Comparison of ENCODE assay signal across 19 cellular contexts in the genomic region with DNA sequence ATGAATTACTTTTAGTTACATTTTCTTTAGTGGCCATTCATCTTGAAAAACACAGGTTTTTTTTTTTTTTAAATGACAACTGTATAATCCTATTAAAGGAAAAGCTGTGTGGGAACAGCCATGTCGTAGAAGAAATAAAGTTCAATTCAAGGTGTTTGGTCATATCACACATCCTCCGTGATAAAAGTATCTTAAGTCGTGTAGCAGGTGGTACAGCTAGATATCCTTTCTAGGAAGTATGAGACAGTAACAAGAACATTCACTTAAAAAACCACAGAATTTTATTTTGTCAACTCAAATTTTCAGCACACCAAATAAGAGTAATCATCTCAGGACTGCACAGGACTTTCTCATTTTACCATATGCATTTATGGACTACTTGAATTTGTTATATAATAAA. TPM values are rescaled to one million over a fixed set of nuclear protein-coding genes. Genes with fewer than 3 reads are reported as not detected.
A peak's percentile ranks its signal among the peaks of the same experiment; 100 is the strongest.
DNase-seq lines count a peak whose midpoint lies in the region; ATAC-seq, FAIRE-seq and TF ChIP-seq lines count a peak whose summit lies in the region.
"Had no signal": no experiment of that assay in that cellular context is flagged by ENCODE, and none has a peak within 500 bp of the region (broad histone marks: within the 10 kb centered on the region; RNA-seq: fewer than 3 reads in every experiment).

No MANE protein-coding gene starts in this region.

- H2AFZ ChIP-seq in DND-41 (ENCODE audit: low read depth, low read length) (no peak overlapping the region), K562 (ENCODE audit: low read depth, low read length) (no peak overlapping the region)
- H2AFZ ChIP-seq: GM23248 had no signal

- no peak for TF ChIP-seq RAD21 in K562 (CRISPR knock-in tag; conservative IDR thresholded peaks at IDR 0.05 in 1 of 2, IDR thresholded peaks at IDR 0.05 in 1 of 2)

- H3K4me2 ChIP-seq in DND-41 (ENCODE audit: insufficient read depth, low read length): no peak overlapping the region
- no peak overlapping the region for H3K4me2 ChIP-seq in K562 (ENCODE audit: insufficient read depth, low read length)

- POLR2A ChIA-PET in K562 (lab: Yijun Ruan, JAX): no interaction called here

- intact Hi-C loops in K562 (cut with micrococcal nuclease) (no loop called here), testis (cut with DNase I; ENCODE audit: low total_unique reads) (no loop called here)

- CTCF ChIA-PET in K562 (lab: Yijun Ruan, JAX; ENCODE audit: low intra/inter-chr PET ratio): no interaction called here

- ATAC-seq in DND-41 (ENCODE audit: insufficient read depth, low read depth) (peak; percentile 80), K562 (no peak), GM21619 (IDR thresholded peaks at IDR 0.05; ENCODE audit: unreplicated experiment) (no peak)
- ATAC-seq: CD8-positive, alpha-beta T cell had no signal

- H3K4me3 ChIP-seq in DND-41 (ENCODE audit: low read depth in 1 of 2, low read length in 2 of 2) (no peak overlapping the region), K562 (no peak overlapping the region), testis (no peak overlapping the region)
- H3K4me3 ChIP-seq: GM23248 had no signal

- H3K36me3 ChIP-seq in DND-41 (ENCODE audit: insufficient read depth, low read length): no peaks in the 10 kb centered on the region
- no peaks in the 10 kb centered on the region for H3K36me3 ChIP-seq in K562 (ENCODE audit: control insufficient read depth, insufficient read depth, low read length)
- no peaks in the 10 kb centered on the region for H3K36me3 ChIP-seq in testis (ENCODE audit: low read depth, missing control alignments)

- H3K4me1 ChIP-seq in DND-41 (ENCODE audit: insufficient read depth, low read length) (peaks cover 18% of the 10 kb centered on the region), K562 (replicated peaks in 1 of 2; ENCODE audit: control insufficient read depth in 2 of 2, insufficient read depth in 2 of 2, low read length in 2 of 2) (no peaks in the 10 kb centered on the region), testis (peaks cover 9% of the 10 kb centered on the region)

- H3K27ac ChIP-seq in DND-41 (ENCODE audit: low read length) (no peak overlapping the region), K562 (ENCODE audit: extremely low read depth, low read depth, low read length) (no peak overlapping the region), testis (peak overlapping the region; percentile 40 to 73)
- H3K27ac ChIP-seq: GM23248 had no signal

- no TSS peak for BruUV-seq in K562 (replicated peaks; lab: Mats Ljungman, UMichigan)

- no peaks in the 10 kb centered on the region for H3K27me3 ChIP-seq in DND-41 (ENCODE audit: insufficient read depth, low read length, poor library complexity)
- peaks cover 0 to under 1% of the 10 kb centered on the region in 2 experiments; a peak in 1 of 5 replicates for H3K27me3 ChIP-seq in K562 (ENCODE audit: control insufficient read depth in 2 of 2, insufficient read depth in 2 of 2, low read length in 2 of 2)
- no peaks in the 10 kb centered on the region for H3K27me3 ChIP-seq in testis

- H3K79me2 ChIP-seq in DND-41 (ENCODE audit: insufficient read depth, low read length) (no peaks in the 10 kb centered on the region), K562 (ENCODE audit: control insufficient read depth, insufficient read depth, low read length) (no peaks in the 10 kb centered on the region)

- no peak overlapping the region for H3K9ac ChIP-seq in DND-41 (ENCODE audit: low read depth, low read length)
- H3K9ac ChIP-seq in K562 (ENCODE audit: insufficient read depth in 1 of 2, low read depth in 2 of 2, low read length in 2 of 2): no peak overlapping the region
- H3K9ac ChIP-seq: GM23248 had no signal

- 0% methylated on average over 3 of the region's 3 CpGs for WGBS in K562 (ENCODE audit: insufficient coverage, low coverage, missing lambda C conversion rate)
- 74 to 76% methylated on average over 3 of the region's 3 CpGs for WGBS in testis, 2 donors

- H3K9me3 ChIP-seq in DND-41 (ENCODE audit: insufficient read depth, low read length, severe bottlenecking): no peaks in the 10 kb centered on the region
- no peaks in the 10 kb centered on the region for H3K9me3 ChIP-seq in K562 (replicated peaks; ENCODE audit: control insufficient read depth, insufficient read depth, low read depth, low read length)
- no peaks in the 10 kb centered on the region for H3K9me3 ChIP-seq in testis

- in situ Hi-C loops in K562 (cut with MboI): no loop called here

- H4K20me1 ChIP-seq in DND-41 (ENCODE audit: insufficient read depth, low read length) (no peaks in the 10 kb centered on the region), K562 (replicated peaks; ENCODE audit: control insufficient read depth, insufficient read depth, low read length) (no peaks in the 10 kb centered on the region)

- TF ChIP-seq POLR2A in K562 (conservative IDR thresholded peaks at IDR 0.05) (no peak), testis (IDR thresholded peaks at IDR 0.05) (no peak)

- DNase-seq in DND-41 (no peak), OCI-M1 (lab: John Stamatoyannopoulos, UW) (peak; percentile 39), K562 (ENCODE audit: extremely low read depth in 1 of 4, low spot score in 3 of 4) (no peak), testis (no peak), COLO668 (lab: John Stamatoyannopoulos, UW; ENCODE audit: unreplicated experiment) (no peak)
- DNase-seq in activated CD4-positive, alpha-beta T cell treated with anti-CD3 and anti-CD28 coated beads for 1 hour: no peak
- DNase-seq: C1 segment of cervical spinal cord; CD8-positive, alpha-beta T cell; DMS 273 treated with DMSO at 0.1 percent for 48 hours; DMS79; GF-D8; GM23248; H7; HCEC 1CT had no signal

- FAIRE-seq in K562 (lab: Jason Lieb, UNC): no peak
- FAIRE-seq: D721Med, GM12891, GM18507, H1 had no signal

- TF ChIP-seq CTCF in DND-41 (IDR thresholded peaks at IDR 0.05; ENCODE audit: borderline replicate concordance, extremely low read depth, low read length, poor library complexity, severe bottlenecking): no peak
- TF ChIP-seq CTCF in K562 (IDR thresholded peaks at IDR 0.05 in 2 of 3, conservative IDR thresholded peaks at IDR 0.05 in 1 of 3; ENCODE audit: insufficient read depth in 2 of 3, low read depth in 1 of 3, low read length in 3 of 3): no peak
- TF ChIP-seq CTCF in testis (IDR thresholded peaks at IDR 0.05): no peak

- TF ChIP-seq EP300 in K562 (IDR thresholded peaks at IDR 0.05; ENCODE audit: low read length): no peak

- no peaks in the 10 kb centered on the region for H3K9me1 ChIP-seq in K562 (ENCODE audit: control insufficient read depth, insufficient read depth, low read length)

TF ChIP-seq in K562, 482 proteins besides CTCF, POLR2A, EP300 and RAD21:
- TF ChIP-seq ZNF232 (CRISPR knock-in tag; IDR thresholded peaks at IDR 0.05) (no peak), TCF3 (CRISPR knock-in tag; IDR thresholded peaks at IDR 0.05) (0 out of 2 replicates have a peak, but pooled peaks have one; percentile 17), HSF4 (CRISPR knock-in tag; IDR thresholded peaks at IDR 0.05; ENCODE audit: borderline replicate concordance) (no peak)
TF ChIP-seq in K562: peak in this region for 1.

RNA-seq across cellular contexts. Expression of gene ZDHHC23, which starts 16.1 kb away (rescaled TPM):
- total RNA-seq in K562 (2011; cell fraction: chromatin; rRNA removed; ENCODE audit: low replicate concordance): 5.2 and 5.8 TPM in 2 replicates
- total RNA-seq in K562 (2011; cell fraction: nucleolus; rRNA removed): 1.8 and 2.2 TPM in 2 replicates
- total RNA-seq in K562 (2011; cell fraction: nucleoplasm; rRNA removed): 3.1 and 4.7 TPM in 2 replicates
- total RNA-seq in K562 (2014; rRNA removed): 0.27 and 1.0 TPM in 2 replicates
- 0.55 and 1.5 TPM in 2 replicates for total RNA-seq in K562 (2014; rRNA removed; fragmentation: Illumina TruSeq; extraction: Trizol)
- 0.40 and 0.41 TPM in 2 replicates for total RNA-seq in K562 (2015; rRNA removed; fragmentation: Illumina TruSeq; extraction: Trizol)
- 1.1 and 1.6 TPM in 2 replicates for total RNA-seq in K562 (2021)
- 0.60 and 2.7 TPM in 2 replicates for polyA plus RNA-seq in K562 (2011; rRNA removed)
- 0.50 and 0.61 TPM in 2 replicates for polyA plus RNA-seq in K562 (2011; cell fraction: cytosol; rRNA removed)
- polyA plus RNA-seq in K562 (2011; cell fraction: nucleus; rRNA removed): 2.2 and 5.6 TPM in 2 replicates
- polyA plus RNA-seq in K562 (2012): 0.47 and 0.72 TPM in 2 replicates
- 0.82 and 0.97 TPM in 2 replicates for polyA plus RNA-seq in K562 (2014; fragmentation: Illumina TruSeq; extraction: Trizol)
- polyA plus RNA-seq in K562 (2014; fragmentation: Nextera tagmentation; extraction: Ambion mirVana): under 1 TPM; 0.22 to 0.25 TPM
- 1.0 TPM in 2 replicates for polyA plus RNA-seq in K562 (2014; rRNA removed)
- polyA minus RNA-seq in K562 (2011; rRNA and poly(A)+ RNA removed): 1.2 and 2.7 TPM in 2 replicates
- 0.27 and 0.57 TPM in 2 replicates for polyA minus RNA-seq in K562 (2011; cell fraction: cytosol; rRNA and poly(A)+ RNA removed)
- polyA minus RNA-seq in K562 (2011; cell fraction: nucleus; rRNA and poly(A)+ RNA removed): 1.3 and 2.7 TPM in 2 replicates
- 10 to 100 TPM; 27.1 to 38.7 TPM for total RNA-seq in testis
- 36.4 TPM for polyA plus RNA-seq in testis (ENCODE audit: insufficient read depth, low read depth, low replicate concordance)

Comparison
In these comparisons a context has a peak if more than half of its experiments do, and no peak if none do; other contexts are left out.
1. H3K27ac ChIP-seq: peak in testis (2 of 2); none in DND-41 (single experiment) and K562 (single experiment).
2. RNA of gene ZDHHC23, which starts 16.1 kb away (total RNA-seq): 27.1 to 38.7 TPM in testis; 0.27 to 5.8 TPM in K562; every median in the first group is over 4 times any median in the second.